Comparison of ENCODE assay signal across 18 cellular contexts in the genomic region with DNA sequence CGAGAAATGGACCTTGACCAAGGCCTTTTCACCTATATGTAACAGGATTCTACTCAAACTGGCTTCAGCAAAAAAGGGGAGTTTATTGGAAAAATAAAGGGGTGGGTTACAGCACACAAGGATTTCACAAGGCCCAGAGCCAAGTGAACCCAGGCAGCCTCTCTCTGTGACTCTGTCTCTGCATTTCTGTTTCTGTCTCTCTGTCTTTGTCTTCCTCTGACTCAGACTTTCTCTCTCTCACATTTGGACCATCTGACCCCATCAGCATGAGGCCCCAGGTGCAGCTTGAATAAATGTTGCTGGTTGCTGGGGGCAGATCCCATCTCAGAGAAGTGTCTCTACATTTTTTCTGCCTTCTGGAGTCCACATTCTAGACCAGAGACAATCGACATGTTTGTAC.
"Had no signal": no experiment of that assay in that cellular context is flagged by ENCODE, and none has a peak within 500 bp of the region (broad histone marks: within the 10 kb centered on the region; RNA-seq: fewer than 3 reads in every experiment).

No MANE protein-coding gene starts in this region.

- H3K27me3 Mint-ChIP-seq: activated CD4-positive, alpha-beta memory T cell treated with anti-CD3 and anti-CD28 coated beads, Interleukin-2, amount 10 ng/mL, durations not matched to agents 7 days and 5 days had no signal

- H3K4me1 ChIP-seq: ascending aorta, suprapubic skin, transverse colon, vagina had no signal

- H3K27ac ChIP-seq: ascending aorta, coronary artery, left ventricle myocardium inferior, suprapubic skin, transverse colon, vagina, WERI-Rb-1 had no signal

- H3K9me3 ChIP-seq: ascending aorta, left ventricle myocardium inferior, suprapubic skin, vagina had no signal

- H3K27ac Mint-ChIP-seq: activated CD4-positive, alpha-beta memory T cell treated with anti-CD3 and anti-CD28 coated beads, Interleukin-2, amount 10 ng/mL, durations not matched to agents 7 days and 5 days; progenitor cell of endocrine pancreas had no signal

- H3K27me3 ChIP-seq: ascending aorta, suprapubic skin, transverse colon, vagina had no signal

- H3K9me3 Mint-ChIP-seq: activated CD4-positive, alpha-beta memory T cell treated with anti-CD3 and anti-CD28 coated beads, Interleukin-2, amount 10 ng/mL, durations not matched to agents 7 days and 5 days; central memory CD8-positive, alpha-beta T cell had no signal

- DNase-seq: activated CD4-positive, alpha-beta memory T cell treated with anti-CD3 and anti-CD28 coated beads, Interleukin-2, amount 10 ng/mL, durations not matched to agents 7 days and 5 days; activated gamma-delta T cell treated with Interleukin-2 at 50 U/mL for 16 hours; hypothalamus; left ventricle myocardium inferior; mammary epithelial cell; midbrain; stimulated activated CD4-positive, alpha-beta T cell treated with anti-CD3 and anti-CD28 coated beads, Interleukin-12 subunit alpha, Interleukin-12 subunit beta, amount 100 ng/mL, for 4 hours; stimulated activated CD4-positive, alpha-beta T cell treated with anti-CD3 and anti-CD28 coated beads, Interleukin-1b, Interleukin-23, amount 100 ng/mL, for 48 hours; stimulated activated CD8-positive, alpha-beta memory T cell treated with anti-CD3 and anti-CD28 coated beads, Interleukin-4, amount 100 ng/mL, for 48 hours; stimulated activated naive CD4-positive, alpha-beta T cell treated with Interleukin-2 at 50 U/mL for 16 hours; transverse colon; WERI-Rb-1 had no signal

- H3K4me3 Mint-ChIP-seq: activated CD4-positive, alpha-beta memory T cell treated with anti-CD3 and anti-CD28 coated beads, Interleukin-2, amount 10 ng/mL, durations not matched to agents 7 days and 5 days; central memory CD8-positive, alpha-beta T cell had no signal

- H3K4me3 ChIP-seq: ascending aorta, coronary artery, left ventricle myocardium inferior, suprapubic skin, transverse colon, vagina had no signal

- H3K36me3 ChIP-seq: ascending aorta, left ventricle myocardium inferior, suprapubic skin, transverse colon, vagina, WERI-Rb-1 had no signal
